In genomic region chr1:237799762-237800474, GRCh38 we compare ENCODE assay signal across 8 cellular contexts.
DNase-seq lines count a peak whose midpoint lies in the region; ATAC-seq lines count a peak whose summit lies in the region.

No MANE protein-coding gene starts in this region.

- no peaks in the 10 kb centered on the region for H3K4me1 Mint-ChIP-seq in activated T-cell treated with anti-CD3 and anti-CD28 coated beads, Interleukin-2, amount 50 U/mL, for 4 hours (ENCODE audit: low read depth)

- H3K36me3 Mint-ChIP-seq in activated T-cell treated with anti-CD3 and anti-CD28 coated beads, Interleukin-2, amount 50 U/mL, for 4 hours (ENCODE audit: insufficient read depth), result no peaks in the 10 kb centered on the region

- H3K9me3 Mint-ChIP-seq in activated T-cell treated with anti-CD3 and anti-CD28 coated beads, Interleukin-2, amount 50 U/mL, for 4 hours, result no peaks in the 10 kb centered on the region

- peak; percentile 96 for ATAC-seq in GM19023 (IDR thresholded peaks at IDR 0.05; ENCODE audit: unreplicated experiment)
- peak; percentile 93 for ATAC-seq in HG03097 (IDR thresholded peaks at IDR 0.05; ENCODE audit: low FRiP score, unreplicated experiment)
- peak; percentile 48 to 67 for ATAC-seq in activated T-cell treated with anti-CD3 and anti-CD28 coated beads, Interleukin-2, amount 50 U/mL, for 4 hours
- no peak for ATAC-seq in HG03108 (IDR thresholded peaks at IDR 0.05; ENCODE audit: unreplicated experiment)

- H3K4me3 ChIP-seq in iPS DF 6.9 (ENCODE audit: low read length), result no peak overlapping the region

- DNase-seq in DMS153 (lab: John Stamatoyannopoulos, UW) (peak; percentile 23), NCI-H345 (lab: John Stamatoyannopoulos, UW) (peak; percentile 57), iPS DF 6.9 (ENCODE audit: low read depth, low spot score) (peak; percentile 52)
- no peak for DNase-seq in activated T-cell treated with anti-CD3 and anti-CD28 coated beads, Interleukin-2, amount 50 U/mL, for 4 hours
- peak; percentile 3 for DNase-seq in stimulated activated CD8-positive, alpha-beta memory T cell treated with anti-CD3 and anti-CD28 coated beads, Interleukin-7, amount 100 ng/mL, for 24 hours (ENCODE audit: low read depth)

- no peak overlapping the region for H3K27ac ChIP-seq in iPS DF 6.9 (ENCODE audit: low read length)

- no peak overlapping the region for H3K4me3 Mint-ChIP-seq in activated T-cell treated with anti-CD3 and anti-CD28 coated beads, Interleukin-2, amount 50 U/mL, for 4 hours

- H3K27me3 ChIP-seq in iPS DF 6.9 (ENCODE audit: control insufficient read depth, insufficient read depth, low read length), result no peaks in the 10 kb centered on the region

- no peaks in the 10 kb centered on the region for H3K27me3 Mint-ChIP-seq in activated T-cell treated with anti-CD3 and anti-CD28 coated beads, Interleukin-2, amount 50 U/mL, for 4 hours (ENCODE audit: low read depth)

- H3K9me3 ChIP-seq in iPS DF 6.9 (ENCODE audit: control insufficient read depth, insufficient read depth, low read length), result no peaks in the 10 kb centered on the region

- no peaks in the 10 kb centered on the region for H3K36me3 ChIP-seq in iPS DF 6.9 (ENCODE audit: control insufficient read depth, insufficient read depth, low read length)

- no CpG with 5 or more reads among the region's 5 CpGs for WGBS in iPS DF 6.9 (ENCODE audit: insufficient coverage, insufficient read length)

- H3K4me1 ChIP-seq in iPS DF 6.9 (ENCODE audit: control insufficient read depth, insufficient read depth, low read length), result no peaks in the 10 kb centered on the region
